In genomic region chr17:8435245-8436168, GRCh38 we compare ENCODE assay signal across 8 cellular contexts. TPM values are rescaled to one million over a fixed set of nuclear protein-coding genes. Genes with fewer than 3 reads are reported as not detected.
DNase-seq lines count a peak whose midpoint lies in the region; ATAC-seq and TF ChIP-seq lines count a peak whose summit lies in the region.

A gene with protein sequence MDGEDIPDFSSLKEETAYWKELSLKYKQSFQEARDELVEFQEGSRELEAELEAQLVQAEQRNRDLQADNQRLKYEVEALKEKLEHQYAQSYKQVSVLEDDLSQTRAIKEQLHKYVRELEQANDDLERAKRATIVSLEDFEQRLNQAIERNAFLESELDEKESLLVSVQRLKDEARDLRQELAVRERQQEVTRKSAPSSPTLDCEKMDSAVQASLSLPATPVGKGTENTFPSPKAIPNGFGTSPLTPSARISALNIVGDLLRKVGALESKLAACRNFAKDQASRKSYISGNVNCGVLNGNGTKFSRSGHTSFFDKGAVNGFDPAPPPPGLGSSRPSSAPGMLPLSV (plus strand): TSS chr17:8435884. CDS start chr17:8444272, 8,388 bp downstream.

- H3K27ac ChIP-seq in suprapubic skin, result peak within 1 kb of the TSS; percentile 100

- TF ChIP-seq CTCF in suprapubic skin (IDR thresholded peaks at IDR 0.05), result no peak

- H3K36me3 Mint-ChIP-seq in activated naive CD4-positive, alpha-beta T cell treated with anti-CD3 and anti-CD28 coated beads, Interleukin-2, amount 50 U/mL, for 72 hours, result peaks cover 8 to 16% of the 10 kb centered on the region in 2 donors

- WGBS in suprapubic skin, result 4% methylated on average over 42 of the region's 68 CpGs

- TF ChIP-seq POLR2A in GM10847 (IDR thresholded peaks at IDR 0.05; ENCODE audit: extremely low read depth, insufficient read length) (peak; percentile 97), suprapubic skin (IDR thresholded peaks at IDR 0.05) (peak; percentile 97 to 99)

- DNase-seq in NCI-H1105 (lab: John Stamatoyannopoulos, UW) (peak; percentile 98), SKM-1 (lab: John Stamatoyannopoulos, UW; ENCODE audit: unreplicated experiment) (peak; percentile 53), glomerular endothelial cell (ENCODE audit: extremely low read depth, low read depth, low spot score) (peak; percentile 58), occipital lobe (lab: John Stamatoyannopoulos, UW) (peak; percentile 98), suprapubic skin (ENCODE audit: low spot score in 2 of 2) (peak; percentile 99 to 100)
- peak; percentile 99 for DNase-seq in activated naive CD4-positive, alpha-beta T cell treated with anti-CD3 and anti-CD28 coated beads, Interleukin-2, amount 50 U/mL, for 72 hours (ENCODE audit: low spot score in 2 of 2)

- peak; percentile 95 for ATAC-seq in HG02642 (IDR thresholded peaks at IDR 0.05; ENCODE audit: poor library complexity, unreplicated experiment)
- ATAC-seq in activated naive CD4-positive, alpha-beta T cell treated with anti-CD3 and anti-CD28 coated beads, Interleukin-2, amount 50 U/mL, for 72 hours, result peak; percentile 97 to 98

- H3K27ac Mint-ChIP-seq in activated naive CD4-positive, alpha-beta T cell treated with anti-CD3 and anti-CD28 coated beads, Interleukin-2, amount 50 U/mL, for 72 hours, result peak within 1 kb of the TSS; percentile 94 to 96

- peaks cover 6% of the 10 kb centered on the region for H3K36me3 ChIP-seq in suprapubic skin

- H3K4me3 ChIP-seq in suprapubic skin, result peak within 1 kb of the TSS; percentile 79

- no peaks in the 10 kb centered on the region for H3K27me3 ChIP-seq in suprapubic skin

- no peaks in the 10 kb centered on the region for H3K9me3 Mint-ChIP-seq in activated naive CD4-positive, alpha-beta T cell treated with anti-CD3 and anti-CD28 coated beads, Interleukin-2, amount 50 U/mL, for 72 hours

- TF ChIP-seq EP300 in suprapubic skin (IDR thresholded peaks at IDR 0.05), result no peak

- H3K4me1 ChIP-seq in suprapubic skin, result peaks cover 39% of the 10 kb centered on the region

- no peaks in the 10 kb centered on the region for H3K9me3 ChIP-seq in suprapubic skin

RNA-seq across cellular contexts. Expression of the gene that starts here (rescaled TPM):
- 10 to 100 TPM; 68.1 to 72.4 TPM for total RNA-seq in activated naive CD4-positive, alpha-beta T cell treated with anti-CD3 and anti-CD28 coated beads, Interleukin-2, amount 50 U/mL, for 72 hours
- total RNA-seq in glomerular endothelial cell (44.6 and 64.2 TPM in 2 replicates), occipital lobe (47.7 TPM), suprapubic skin (100 to 1,000 TPM; 172 to 237 (median 230) TPM)

Comparison
In these comparisons a context has a peak if more than half of its experiments do, and no peak if none do; other contexts are left out.
1. Peak in every context shown above with its lines: DNase-seq, ATAC-seq, H3K4me3 ChIP-seq and H3K27ac ChIP-seq.